In the genomic region with DNA sequence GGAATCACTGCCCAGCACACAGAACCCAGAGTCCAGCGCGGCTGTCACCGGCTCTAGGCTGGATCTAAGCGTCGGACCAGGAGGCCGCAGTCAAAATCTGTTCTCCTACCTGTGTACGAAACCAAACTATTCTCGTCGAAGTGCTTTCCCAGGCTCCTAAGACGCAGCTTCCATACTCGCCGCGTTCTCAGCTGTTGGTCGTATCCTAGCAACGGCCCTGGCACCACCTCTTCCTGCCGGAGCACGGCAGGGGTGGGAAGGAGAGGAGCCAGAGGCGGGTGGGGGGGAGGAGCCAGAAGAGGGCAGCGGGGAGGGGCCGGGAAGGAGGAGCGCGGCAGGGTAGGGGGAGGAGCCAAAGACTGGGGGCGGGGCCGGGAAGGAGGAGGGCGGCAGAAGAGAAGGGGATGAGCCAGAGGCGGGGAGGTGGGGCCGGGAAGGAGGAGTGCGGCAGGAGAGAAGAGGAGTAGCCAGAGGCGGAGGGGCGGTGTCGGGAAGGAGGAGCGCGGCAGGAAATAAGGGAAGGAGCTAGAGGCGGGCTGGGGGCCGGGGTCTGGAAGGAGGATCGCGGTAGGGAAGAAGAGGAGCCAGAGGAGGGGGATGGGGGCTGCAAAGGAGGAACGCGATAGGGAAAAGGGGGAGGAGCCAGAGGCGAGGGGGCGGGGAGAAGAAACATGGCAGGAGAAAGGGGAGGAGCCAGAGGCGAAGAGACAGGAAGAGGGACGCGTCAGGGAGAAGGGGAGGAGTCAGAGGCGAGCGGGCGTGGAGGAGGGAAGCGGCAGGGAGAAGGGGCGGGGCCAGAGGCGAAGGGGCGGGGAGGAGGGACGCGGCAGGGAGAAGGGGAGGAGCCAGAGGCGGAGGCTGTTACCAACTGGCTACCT, we compare ENCODE assay signal across 8 cellular contexts. TPM values are rescaled to one million over a fixed set of nuclear protein-coding genes. Genes with fewer than 3 reads are reported as not detected.
A peak's percentile ranks its signal among the peaks of the same experiment; 100 is the strongest.
DNase-seq lines count a peak whose midpoint lies in the region; ATAC-seq and TF ChIP-seq lines count a peak whose summit lies in the region.

A gene (minus strand): TSS at position 213 of the 878 bp plus-strand sequence. CDS start 22,255 bp downstream, outside the sequence.

- H2AFZ ChIP-seq in SU-DHL-6 (ENCODE audit: low read depth, low read length, severe bottlenecking), result peak within 1 kb of the TSS; percentile 98
- H2AFZ ChIP-seq in trophoblast cell (ENCODE audit: insufficient read depth, low read length, poor library complexity), result peak within 1 kb of the TSS; percentile 84

- H4K12ac ChIP-seq in trophoblast cell (ENCODE audit: low read depth, low read length), result peak within 1 kb of the TSS; percentile 45

- WGBS in trophoblast cell (ENCODE audit: extremely low coverage, insufficient coverage, insufficient read length), result no CpG with 5 or more reads among the region's 54 CpGs
- 1% methylated on average over 28 to 53 of the region's 54 CpGs for WGBS in transverse colon (ENCODE audit: low coverage in 1 of 2), 2 donors

- H2AK5ac ChIP-seq in trophoblast cell (ENCODE audit: low read length), result no peak within 1 kb of the TSS

- no peak within 1 kb of the TSS for H3K14ac ChIP-seq in trophoblast cell (ENCODE audit: low read length)

- H3K27me3 ChIP-seq in SU-DHL-6 (ENCODE audit: low read length) (no peaks in the 10 kb centered on the region), adipocyte (replicated peaks; ENCODE audit: control insufficient read depth, insufficient read depth, low read length) (no peaks in the 10 kb centered on the region), trophoblast cell (ENCODE audit: insufficient read depth, low read length) (no peaks in the 10 kb centered on the region), transverse colon (peaks cover 38% of the 10 kb centered on the region)

- H3K9me3 ChIP-seq in SU-DHL-6 (ENCODE audit: insufficient read depth, low read length) (no peaks in the 10 kb centered on the region), adipocyte (ENCODE audit: control insufficient read depth, low read length) (no peaks in the 10 kb centered on the region), trophoblast cell (ENCODE audit: insufficient read depth, low read depth, low read length) (no peaks in the 10 kb centered on the region), transverse colon (no peaks in the 10 kb centered on the region)

- TF ChIP-seq CTCF in GM12865 (IDR thresholded peaks at IDR 0.05; ENCODE audit: insufficient read depth, low read depth, low read length, missing control alignments) (no peak), SU-DHL-6 (IDR thresholded peaks at IDR 0.05; ENCODE audit: insufficient read depth, low read length, poor library complexity, severe bottlenecking) (no peak), transverse colon (IDR thresholded peaks at IDR 0.05) (no peak)

- ATAC-seq in HG02759 (IDR thresholded peaks at IDR 0.05; ENCODE audit: unreplicated experiment), result peak; percentile 74

- peaks cover 22% of the 10 kb centered on the region for H3F3A ChIP-seq in SU-DHL-6 (ENCODE audit: insufficient read depth)

- H3K4ac ChIP-seq in trophoblast cell (ENCODE audit: low read depth, low read length), result no peak within 1 kb of the TSS

- TF ChIP-seq EP300 in transverse colon (IDR thresholded peaks at IDR 0.05; ENCODE audit: low read depth), result no peak

- TF ChIP-seq POLR2A in transverse colon (IDR thresholded peaks at IDR 0.05), result peak; percentile 60

- no peaks in the 10 kb centered on the region for H3K9me2 ChIP-seq in SU-DHL-6 (replicated peaks; ENCODE audit: insufficient read depth, low read length)

- in situ Hi-C loops in transverse colon (cut with MboI; ENCODE audit: low pct_ligation_motif_present in 1 of 4, low pct_unique_long_range_greater_than_20kb in 1 of 4, low sequenced_read_pairs in 3 of 4), result no loop called here

- H3K4me2 ChIP-seq in SU-DHL-6 (ENCODE audit: low read depth, low read length, poor library complexity, severe bottlenecking), result peak within 1 kb of the TSS; percentile 88
- peak within 1 kb of the TSS; percentile 99 for H3K4me2 ChIP-seq in trophoblast cell (ENCODE audit: low read length)

- H4K20me1 ChIP-seq in SU-DHL-6 (ENCODE audit: low read depth, low read length), result no peaks in the 10 kb centered on the region

- H4K91ac ChIP-seq in trophoblast cell (ENCODE audit: low read depth, low read length), result no peak within 1 kb of the TSS

- H3K79me2 ChIP-seq in SU-DHL-6 (ENCODE audit: insufficient read depth, low read length) (no peaks in the 10 kb centered on the region), trophoblast cell (ENCODE audit: control insufficient read depth, insufficient read depth, low read length, poor library complexity) (no peaks in the 10 kb centered on the region)

- H3K36me3 ChIP-seq in SU-DHL-6 (ENCODE audit: low read length), result no peaks in the 10 kb centered on the region
- H3K36me3 ChIP-seq in adipocyte (ENCODE audit: control insufficient read depth, insufficient read depth, low read length, severe bottlenecking), result no peaks in the 10 kb centered on the region
- no peaks in the 10 kb centered on the region for H3K36me3 ChIP-seq in trophoblast cell (ENCODE audit: control insufficient read depth in 1 of 2, insufficient read depth in 2 of 2, low read length in 2 of 2)
- H3K36me3 ChIP-seq in transverse colon, result no peaks in the 10 kb centered on the region

- H3K79me1 ChIP-seq in trophoblast cell (ENCODE audit: low read length), result peaks cover 2% of the 10 kb centered on the region

- peak within 1 kb of the TSS; percentile 74 for H3K4me3 ChIP-seq in GM12865 (ENCODE audit: low read depth, low read length)
- peak within 1 kb of the TSS; percentile 99 for H3K4me3 ChIP-seq in SU-DHL-6 (ENCODE audit: insufficient read depth, low read length, poor library complexity, severe bottlenecking)
- H3K4me3 ChIP-seq in adipocyte (ENCODE audit: low read length), result peak within 1 kb of the TSS; percentile 87
- peak within 1 kb of the TSS; percentile 81 for H3K4me3 ChIP-seq in trophoblast cell (ENCODE audit: low read depth, low read length)
- H3K4me3 ChIP-seq in transverse colon, result peak within 1 kb of the TSS; percentile 49 to 66 (median 54)

- H3K9ac ChIP-seq in SU-DHL-6 (ENCODE audit: low read length), result peak within 1 kb of the TSS; percentile 50
- peak within 1 kb of the TSS; percentile 75 for H3K9ac ChIP-seq in adipocyte (ENCODE audit: low read length)
- H3K9ac ChIP-seq in trophoblast cell (ENCODE audit: low read length), result peak within 1 kb of the TSS; percentile 54

- no peak within 1 kb of the TSS for H2BK120ac ChIP-seq in trophoblast cell (ENCODE audit: insufficient read depth, low read length, poor library complexity)

- no peak within 1 kb of the TSS for H3K27ac ChIP-seq in SU-DHL-6 (ENCODE audit: low read depth, low read length)
- H3K27ac ChIP-seq in trophoblast cell (ENCODE audit: low read depth, low read length), result peak within 1 kb of the TSS; percentile 67
- H3K27ac ChIP-seq in transverse colon, result peak within 1 kb of the TSS; percentile 82 to 93 (median 89)

- no peak within 1 kb of the TSS for H2BK5ac ChIP-seq in trophoblast cell (ENCODE audit: low read depth, low read length, poor library complexity)

- H3K4me1 ChIP-seq in adipocyte (ENCODE audit: control insufficient read depth, insufficient read depth, low read length), result peaks cover 19% of the 10 kb centered on the region
- H3K4me1 ChIP-seq in trophoblast cell (ENCODE audit: control insufficient read depth in 1 of 2, insufficient read depth in 2 of 2, low read length in 2 of 2), result peaks cover 0 to 2% of the 10 kb centered on the region in 2 experiments
- peaks cover 0 to 19% (median 6%) of the 10 kb centered on the region in 4 donors for H3K4me1 ChIP-seq in transverse colon

- no peak within 1 kb of the TSS for H3K23ac ChIP-seq in trophoblast cell (ENCODE audit: low read length)

- H2BK12ac ChIP-seq in trophoblast cell (ENCODE audit: low read length), result no peak within 1 kb of the TSS

- H4K8ac ChIP-seq in trophoblast cell (ENCODE audit: low read depth, low read length), result peak within 1 kb of the TSS; percentile 64

- H3K18ac ChIP-seq in trophoblast cell (ENCODE audit: low read length), result no peak within 1 kb of the TSS

- DNase-seq in GM12865 (ENCODE audit: low read depth), result peak; percentile 97
- DNase-seq in NCI-H1417 (lab: John Stamatoyannopoulos, UW), result peak; percentile 97 to 100 (median 100)
- DNase-seq in adipocyte (ENCODE audit: low read depth), result peak; percentile 100
- peak; percentile 99 for DNase-seq in cardiac septum (ENCODE audit: low spot score)
- peak; percentile 95 to 96 for DNase-seq in trophoblast cell
- peak; percentile 99 for DNase-seq in transverse colon

- intact Hi-C loops in cardiac septum (cut with DNase I) (loop anchor here (5.0 kb wide), 1 partner anchor 42 kb away; no protein-coding TSS in a partner anchor), transverse colon (cut with DNase I; ENCODE audit: low total_unique reads) (no loop called here)

RNA-seq across cellular contexts. Expression of the gene that starts here (rescaled TPM):
- total RNA-seq in cardiac septum (0.78 TPM), transverse colon (under 1 TPM in 2 of 4 donors, not detected in 2; 0.14 to 0.32 TPM)
- 0.41 and 0.42 TPM in 2 replicates for polyA plus RNA-seq in trophoblast cell (2013)

Comparison
In these comparisons a context has a peak if more than half of its experiments do, and no peak if none do; other contexts are left out.
1. Peak in DNase-seq in cardiac septum; RNA of the gene not detected or under 1 TPM.
2. Peak in DNase-seq, H3K4me3 ChIP-seq and H3K27ac ChIP-seq in transverse colon; RNA of the gene not detected or under 1 TPM.